In the genomic region with DNA sequence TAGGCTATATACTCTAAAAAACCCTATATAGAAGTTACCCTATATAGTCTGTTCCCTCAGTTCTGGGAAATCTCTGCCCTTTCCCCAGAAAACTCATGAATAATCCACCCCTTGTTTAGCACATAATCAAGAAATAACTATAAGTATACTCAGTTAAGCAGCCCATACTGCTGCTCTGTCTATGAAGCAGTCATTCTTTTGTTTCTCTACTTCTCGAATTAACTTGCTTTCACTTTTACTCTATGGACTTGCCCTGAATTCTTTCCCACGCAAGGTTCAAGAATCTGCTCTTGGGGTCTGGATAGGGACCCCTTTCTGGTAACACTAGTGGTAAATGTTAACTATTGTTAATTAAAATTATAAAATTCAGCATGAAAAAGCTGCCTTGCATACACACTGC, we compare ENCODE assay signal across 15 cellular contexts.
DNase-seq lines count a peak whose midpoint lies in the region; ATAC-seq and TF ChIP-seq lines count a peak whose summit lies in the region.
"Had no signal": no experiment of that assay in that cellular context is flagged by ENCODE, and none has a peak within 500 bp of the region (broad histone marks: within the 10 kb centered on the region; RNA-seq: fewer than 3 reads in every experiment).

No MANE protein-coding gene starts in this region.

- H3F3A ChIP-seq in OCI-LY1 (ENCODE audit: insufficient read depth, low read length) = no peaks in the 10 kb centered on the region

- no peaks in the 10 kb centered on the region for H3K36me3 ChIP-seq in OCI-LY1 (ENCODE audit: insufficient read depth, low read length)
- H3K36me3 ChIP-seq: pancreas, upper lobe of right lung had no signal

- H2AFZ ChIP-seq in OCI-LY1 (ENCODE audit: low read length) = no peak overlapping the region

- TF ChIP-seq CTCF in OCI-LY1 (IDR thresholded peaks at IDR 0.05; ENCODE audit: low read length) = no peak

- H4K20me1 ChIP-seq in OCI-LY1 (ENCODE audit: insufficient read depth, low read length) = no peaks in the 10 kb centered on the region

- H3K4me3 ChIP-seq in OCI-LY1 (ENCODE audit: low read depth, low read length, poor library complexity, severe bottlenecking) = no peak overlapping the region
- H3K4me3 ChIP-seq: pancreas, skin epidermis, upper lobe of right lung had no signal

- ATAC-seq in GM18498 (IDR thresholded peaks at IDR 0.05; ENCODE audit: unreplicated experiment) = peak; percentile 64
- ATAC-seq in GM19438 (IDR thresholded peaks at IDR 0.05; ENCODE audit: low read depth, unreplicated experiment) = peak; percentile 50
- ATAC-seq in HG02852 (IDR thresholded peaks at IDR 0.05; ENCODE audit: unreplicated experiment) = peak; percentile 59
- ATAC-seq: left lobe of liver; pancreas; stimulated activated naive CD8-positive, alpha-beta T cell treated with anti-CD3 and anti-CD28 coated beads, Interleukin-15, Interleukin-2, amounts not matched to agents 100 U/mL and 50 U/mL, for 24 hours; upper lobe of right lung had no signal

- H3K4me2 ChIP-seq in OCI-LY1 (ENCODE audit: low read length) = 0 out of 2 replicates have a peak overlapping the region, but pooled peaks have one; percentile 25

- no peaks in the 10 kb centered on the region for H3K79me2 ChIP-seq in OCI-LY1 (ENCODE audit: insufficient read depth, low read length)

- no peaks in the 10 kb centered on the region for H3K4me1 ChIP-seq in OCI-LY1 (ENCODE audit: insufficient read depth, low read length, severe bottlenecking)
- H3K4me1 ChIP-seq: pancreas, upper lobe of right lung had no signal

- DNase-seq in SW480 (ENCODE audit: low spot score) (no peak), COLO829 (ENCODE audit: low spot score) (no peak), NCI-H82 (lab: John Stamatoyannopoulos, UW) (no peak), COLO668 (lab: John Stamatoyannopoulos, UW; ENCODE audit: unreplicated experiment) (no peak)
- DNase-seq: activated T-cell treated with anti-CD3 and anti-CD28 coated beads, Interleukin-2, amount 50 U/mL, for 1 hour; MV-4-11; pancreas; stimulated activated naive CD8-positive, alpha-beta T cell treated with anti-CD3 and anti-CD28 coated beads, Interleukin-15, Interleukin-2, amounts not matched to agents 100 U/mL and 50 U/mL, for 24 hours; upper lobe of right lung had no signal

- H3K9ac ChIP-seq in OCI-LY1 (ENCODE audit: low read length) = no peak overlapping the region

- no peak overlapping the region for H3K27ac ChIP-seq in OCI-LY1 (ENCODE audit: low read depth, low read length, poor library complexity, severe bottlenecking)
- H3K27ac ChIP-seq: pancreas, skin epidermis, upper lobe of right lung had no signal

- H3K27me3 ChIP-seq in OCI-LY1 (ENCODE audit: insufficient read depth, low read length) = no peaks in the 10 kb centered on the region
- H3K27me3 ChIP-seq: pancreas, upper lobe of right lung had no signal

- no peaks in the 10 kb centered on the region for H3K9me2 ChIP-seq in OCI-LY1 (ENCODE audit: low read depth, low read length)

- no peaks in the 10 kb centered on the region for H3K9me3 ChIP-seq in OCI-LY1 (ENCODE audit: low read length)
- H3K9me3 ChIP-seq: pancreas, upper lobe of right lung had no signal
